ENCODE assay signal across 18 cellular contexts in genomic region chr9:82583524-82583923, GRCh38.
DNase-seq lines count a peak whose midpoint lies in the region; ATAC-seq, FAIRE-seq and TF ChIP-seq lines count a peak whose summit lies in the region.
"Had no signal": no experiment of that assay in that cellular context is flagged by ENCODE, and none has a peak within 500 bp of the region (broad histone marks: within the 10 kb centered on the region; RNA-seq: fewer than 3 reads in every experiment).

No MANE protein-coding gene starts in this region.

- TF ChIP-seq CTCF in BE2C (IDR thresholded peaks at IDR 0.05; ENCODE audit: low read depth, low read length) (no peak), body of pancreas (IDR thresholded peaks at IDR 0.05) (no peak), right lobe of liver (IDR thresholded peaks at IDR 0.05) (no peak), pancreas (IDR thresholded peaks at IDR 0.05) (no peak)

- TF ChIP-seq POLR2A in body of pancreas (IDR thresholded peaks at IDR 0.05) (no peak), right lobe of liver (IDR thresholded peaks at IDR 0.05) (no peak)

- ATAC-seq in body of pancreas = peak; percentile 36
- ATAC-seq in right lobe of liver = peak; percentile 53 to 88 (median 80)
- ATAC-seq in pancreas = peak; percentile 51 to 80 (median 70)
- ATAC-seq in GM21825 (IDR thresholded peaks at IDR 0.05; ENCODE audit: unreplicated experiment) = no peak
- ATAC-seq: K562 had no signal

- H3K4me1 ChIP-seq in BE2C (peaks cover 6% of the 10 kb centered on the region), body of pancreas (peaks cover 41% of the 10 kb centered on the region), right lobe of liver (peaks cover 0 to 42% (median 15%) of the 10 kb centered on the region in 4 donors), pancreas (peaks cover 12 to 32% (median 14%) of the 10 kb centered on the region in 3 donors)
- H3K4me1 ChIP-seq: HAP-1 had no signal

- DNase-seq in BE2C (peak; percentile 17), body of pancreas (peak; percentile 30 to 59 (median 54)), right lobe of liver (peak; percentile 40 to 92 (median 83)), pancreas (peak in 2 of 6 donors; percentile 30 to 80), AG20443 (ENCODE audit: low spot score) (no peak), head of caudate nucleus (no peak)
- DNase-seq: 8988T; C1 segment of cervical spinal cord; CD4-positive, CD25-positive, alpha-beta regulatory T cell; CD8-positive, alpha-beta memory T cell; COR-L47; DMS 273 treated with DMSO at 0.1 percent for 48 hours; DMS79 treated with DMSO at 0.1 percent for 48 hours; GF-D8; IMR-90 had no signal

- H3K27ac ChIP-seq in body of pancreas (peak overlapping the region in 3 of 4 donors; percentile 29 to 55 (median 54)), right lobe of liver (peak overlapping the region in 2 of 3 donors; percentile 82 to 85), pancreas (peak overlapping the region in 2 of 4 donors; percentile 53 to 61)

- 40 to 48% methylated on average over 7 of the region's 7 CpGs for WGBS in body of pancreas, 2 donors
- WGBS in right lobe of liver (ENCODE audit: insufficient coverage, low coverage, low lambda C conversion rate, missing lambda C conversion rate) = 19% methylated on average over 7 of the region's 7 CpGs
- WGBS in pancreas, 2 donors = 44 to 46% methylated on average over 7 of the region's 7 CpGs

- no peaks in the 10 kb centered on the region for H3K9me3 ChIP-seq in BE2C
- H3K9me3 ChIP-seq in body of pancreas = no peaks in the 10 kb centered on the region
- H3K9me3 ChIP-seq in right lobe of liver = no peaks in the 10 kb centered on the region
- H3K9me3 ChIP-seq in pancreas = no peaks in the 10 kb centered on the region
- H3K9me3 ChIP-seq: HAP-1 had no signal

- H3K4me3 ChIP-seq in BE2C (ENCODE audit: low read depth, low read length) (no peak overlapping the region), body of pancreas (no peak overlapping the region), right lobe of liver (no peak overlapping the region), pancreas (no peak overlapping the region)
- H3K4me3 ChIP-seq: HAP-1, K562 had no signal

- no peak for FAIRE-seq in pancreas (lab: Jason Lieb, UNC)
- FAIRE-seq: K562 had no signal

- H3K27me3 ChIP-seq in BE2C = no peaks in the 10 kb centered on the region
- no peaks in the 10 kb centered on the region for H3K27me3 ChIP-seq in body of pancreas
- H3K27me3 ChIP-seq in right lobe of liver = no peaks in the 10 kb centered on the region
- no peaks in the 10 kb centered on the region for H3K27me3 ChIP-seq in pancreas

- intact Hi-C loops in body of pancreas (cut with DNase I) = no loop called here
- intact Hi-C loops in right lobe of liver (cut with DNase I) = no loop called here
- intact Hi-C loops in pancreas (cut with DNase I) = no loop called here
- intact Hi-C loops in head of caudate nucleus (cut with DNase I) = no loop called here

- H3K36me3 ChIP-seq in BE2C (no peaks in the 10 kb centered on the region), body of pancreas (replicated peaks in 1 of 2; ENCODE audit: insufficient read depth in 1 of 2, low read depth in 2 of 2) (no peaks in the 10 kb centered on the region), right lobe of liver (no peaks in the 10 kb centered on the region), pancreas (no peaks in the 10 kb centered on the region)
- H3K36me3 ChIP-seq: HAP-1 had no signal

Comparison
In these comparisons a context has a peak if more than half of its experiments do, and no peak if none do; other contexts are left out.
1. DNase-seq: peak in BE2C (single experiment), body of pancreas (4 of 4) and right lobe of liver (3 of 3); none in AG20443 (single experiment) and head of caudate nucleus (0 of 42).